20 cellular contexts compared by ENCODE assay signal in the genomic region with DNA sequence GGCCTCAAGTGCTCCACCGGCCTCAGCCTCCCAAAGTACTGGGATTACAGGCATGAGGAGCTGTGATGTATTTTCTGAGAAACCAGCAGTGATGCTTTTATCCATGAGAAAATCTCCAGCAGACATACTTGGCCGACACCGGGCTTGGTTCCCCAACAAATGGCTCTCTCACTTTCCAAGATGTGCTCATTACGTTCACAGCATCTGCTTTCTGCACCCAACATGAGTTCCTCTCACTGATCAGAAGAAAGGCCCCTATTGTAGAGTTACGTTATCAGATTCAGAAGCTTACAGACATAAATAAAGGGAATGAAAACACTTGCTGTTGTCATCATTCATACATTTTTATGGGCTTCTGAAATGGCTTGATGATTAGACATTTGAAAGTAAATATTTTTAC.
DNase-seq lines count a peak whose midpoint lies in the region; ATAC-seq and TF ChIP-seq lines count a peak whose summit lies in the region.
"Had no signal": no experiment of that assay in that cellular context is flagged by ENCODE, and none has a peak within 500 bp of the region (broad histone marks: within the 10 kb centered on the region; RNA-seq: fewer than 3 reads in every experiment).

No MANE protein-coding gene starts in this region.

- in situ Hi-C loops in GM23248 (cut with MboI) (no loop called here), transverse colon (cut with MboI; ENCODE audit: low pct_ligation_motif_present in 1 of 4, low pct_unique_long_range_greater_than_20kb in 1 of 4, low sequenced_read_pairs in 3 of 4) (no loop called here)

- H3K27me3 ChIP-seq in GM23248 (replicated peaks; ENCODE audit: insufficient read depth) (no peaks in the 10 kb centered on the region), neural progenitor cell (no peaks in the 10 kb centered on the region), transverse colon (no peaks in the 10 kb centered on the region)

- no peaks in the 10 kb centered on the region for H3K27me3 Mint-ChIP-seq in chondrocyte (ENCODE audit: low read depth)
- H3K27me3 Mint-ChIP-seq in neural progenitor cell (ENCODE audit: insufficient read depth, low read depth), result no peaks in the 10 kb centered on the region

- WGBS in GM23248 (ENCODE audit: low coverage in 1 of 2, low lambda C conversion rate in 2 of 2, missing lambda C conversion rate in 2 of 2), 2 experiments, result 93 to 94% methylated on average over 5 of the region's 5 CpGs
- 68 to 96% methylated on average over 3 to 5 of the region's 5 CpGs for WGBS in transverse colon (ENCODE audit: low coverage in 1 of 2), 2 donors

- H3K27ac ChIP-seq in GM23248 (peak overlapping the region; percentile 52; the same call in 1 of the 2 replicates), neural progenitor cell (no peak overlapping the region), transverse colon (peak overlapping the region; percentile 3 to 70 (median 50))

- H3K4me2 ChIP-seq in GM23248 (ENCODE audit: unreplicated experiment), result no peak overlapping the region
- no peak overlapping the region for H3K4me2 ChIP-seq in neural progenitor cell

- H3K36me3 Mint-ChIP-seq in chondrocyte (ENCODE audit: low read depth) (peaks cover 29% of the 10 kb centered on the region), neural progenitor cell (no peaks in the 10 kb centered on the region)
- H3K36me3 Mint-ChIP-seq: CD8-positive, alpha-beta T cell had no signal

- H3K36me3 ChIP-seq in GM23248 (ENCODE audit: low read depth) (peaks cover 29% of the 10 kb centered on the region), neural progenitor cell (no peaks in the 10 kb centered on the region), transverse colon (no peaks in the 10 kb centered on the region)

- H3K4me1 ChIP-seq in GM23248 (ENCODE audit: insufficient read depth) (peaks cover 54% of the 10 kb centered on the region), neural progenitor cell (no peaks in the 10 kb centered on the region), transverse colon (peaks cover 0 to 18% (median 7%) of the 10 kb centered on the region in 4 donors)

- no peak for ATAC-seq in HG03432 (IDR thresholded peaks at IDR 0.05; ENCODE audit: unreplicated experiment)
- no peak for ATAC-seq in HG02610 (IDR thresholded peaks at IDR 0.05; ENCODE audit: unreplicated experiment)
- ATAC-seq in GM19395 (IDR thresholded peaks at IDR 0.05; ENCODE audit: unreplicated experiment), result no peak
- ATAC-seq: CD8-positive, alpha-beta T cell had no signal

- DNase-seq in GM23248, result no peak
- DNase-seq in chondrocyte (ENCODE audit: low spot score), result no peak
- DNase-seq in neural progenitor cell (ENCODE audit: low spot score), result no peak
- no peak for DNase-seq in transverse colon
- DNase-seq in activated CD8-positive, alpha-beta memory T cell treated with anti-CD3 and anti-CD28 coated beads, Interleukin-2, amount 50 U/mL, for 4 hours, result no peak
- DNase-seq: AML-193; CD8-positive, alpha-beta T cell; DND-41; H9; Karpas-422; MM.1S; NCI-H1105; NCI-H187 treated with DMSO at 0.1 percent for 48 hours; NCI-H2171 treated with DMSO at 0.1 percent for 48 hours; NCI-H510A; NCI-H82; Right ventricle myocardium superior had no signal

- TF ChIP-seq EP300 in transverse colon (IDR thresholded peaks at IDR 0.05; ENCODE audit: low read depth), result no peak

- no peak overlapping the region for H2AFZ ChIP-seq in GM23248
- no peak overlapping the region for H2AFZ ChIP-seq in neural progenitor cell (replicated peaks)

- no peak overlapping the region for H3K4me3 ChIP-seq in GM23248
- no peak overlapping the region for H3K4me3 ChIP-seq in neural progenitor cell
- H3K4me3 ChIP-seq in transverse colon, result no peak overlapping the region

- H3K9me2 ChIP-seq in GM23248 (ENCODE audit: insufficient read depth), result no peaks in the 10 kb centered on the region

- TF ChIP-seq CTCF in chondrocyte (IDR thresholded peaks at IDR 0.05), result no peak
- no peak for TF ChIP-seq CTCF in neural progenitor cell (IDR thresholded peaks at IDR 0.05)
- TF ChIP-seq CTCF in transverse colon (IDR thresholded peaks at IDR 0.05), result no peak

- H4K20me1 ChIP-seq in GM23248 (ENCODE audit: insufficient read depth) (no peaks in the 10 kb centered on the region), neural progenitor cell (ENCODE audit: low read depth) (no peaks in the 10 kb centered on the region)

- TF ChIP-seq POLR2A in transverse colon (IDR thresholded peaks at IDR 0.05), result no peak

- H3K79me2 ChIP-seq in GM23248 (ENCODE audit: insufficient read depth) (peaks cover 96% of the 10 kb centered on the region), neural progenitor cell (ENCODE audit: low read depth) (no peaks in the 10 kb centered on the region)

- H3F3A ChIP-seq in GM23248 (ENCODE audit: insufficient read depth) (peaks cover 84% of the 10 kb centered on the region), neural progenitor cell (ENCODE audit: low read depth) (no peaks in the 10 kb centered on the region)

- H3K9ac ChIP-seq in GM23248 (no peak overlapping the region), neural progenitor cell (no peak overlapping the region)

- intact Hi-C loops in transverse colon (cut with DNase I; ENCODE audit: low total_unique reads), result no loop called here

- H3K4me1 Mint-ChIP-seq in chondrocyte (ENCODE audit: low read depth) (peaks cover 92% of the 10 kb centered on the region), neural progenitor cell (no peaks in the 10 kb centered on the region)

- no peak overlapping the region for H3K4me3 Mint-ChIP-seq in chondrocyte (ENCODE audit: unreplicated experiment)
- H3K4me3 Mint-ChIP-seq in neural progenitor cell, result no peak overlapping the region
- H3K4me3 Mint-ChIP-seq: CD8-positive, alpha-beta T cell; H9 had no signal

- H3K9me3 ChIP-seq in GM23248 (ENCODE audit: low read depth) (no peaks in the 10 kb centered on the region), neural progenitor cell (ENCODE audit: low read depth) (no peaks in the 10 kb centered on the region), transverse colon (no peaks in the 10 kb centered on the region)

- H3K9me3 Mint-ChIP-seq in chondrocyte (ENCODE audit: low read depth), result no peaks in the 10 kb centered on the region
- H3K9me3 Mint-ChIP-seq in neural progenitor cell, result no peaks in the 10 kb centered on the region
- H3K9me3 Mint-ChIP-seq: CD8-positive, alpha-beta T cell; H9 had no signal

- peak overlapping the region; percentile 93 for H3K27ac Mint-ChIP-seq in chondrocyte (ENCODE audit: unreplicated experiment)
- peak overlapping the region; percentile 58 for H3K27ac Mint-ChIP-seq in neural progenitor cell
- H3K27ac Mint-ChIP-seq: CD8-positive, alpha-beta T cell had no signal
